Comparison of ENCODE assay signal across 11 cellular contexts in genomic region chr7:127598318-127598717, GRCh38. TPM values are rescaled to one million over a fixed set of nuclear protein-coding genes. Genes with fewer than 3 reads are reported as not detected.
DNase-seq lines count a peak whose midpoint lies in the region; TF ChIP-seq lines count a peak whose summit lies in the region.
"Had no signal": no experiment of that assay in that cellular context is flagged by ENCODE, and none has a peak within 500 bp of the region (broad histone marks: within the 10 kb centered on the region; RNA-seq: fewer than 3 reads in every experiment).

No MANE protein-coding gene starts in this region.

- TF ChIP-seq CTCF in fibroblast of pulmonary artery (IDR thresholded peaks at IDR 0.05; ENCODE audit: low read length, missing control alignments): peak; percentile 44

- peak; percentile 57 for DNase-seq in Daoy (ENCODE audit: low read depth)
- peak; percentile 29 for DNase-seq in Jurkat, Clone E6-1 (ENCODE audit: low read depth, low spot score)
- no peak for DNase-seq in fibroblast of pulmonary artery (ENCODE audit: low read depth)
- DNase-seq in HPDE6-E6E7 (ENCODE audit: extremely low spot score): no peak
- no peak for DNase-seq in DMS79 (lab: John Stamatoyannopoulos, UW)
- no peak for DNase-seq in central memory CD4-positive, alpha-beta T cell
- DNase-seq: activated naive CD4-positive, alpha-beta T cell treated with anti-CD3 and anti-CD28 coated beads, Interleukin-2, amount 50 U/mL, for 16 hours; foreskin melanocyte; naive B cell; NCI-H2081 treated with DMSO at 0.1 percent for 48 hours; T1000 had no signal

- no peak overlapping the region for H3K4me3 ChIP-seq in Jurkat, Clone E6-1 (ENCODE audit: low read length)
- H3K4me3 ChIP-seq in fibroblast of pulmonary artery (replicated peaks; ENCODE audit: low read depth, low read length): no peak overlapping the region

RNA-seq across cellular contexts. Expression of gene FSCN3, which starts 4.8 kb away (rescaled TPM):
- total RNA-seq in Daoy (2014; rRNA removed; shearing (Covaris generic)): 1.4 and 1.8 TPM in 2 replicates
- polyA plus RNA-seq in Jurkat, Clone E6-1 (2012; ENCODE audit: insufficient read depth, insufficient read length): not detected

RNA-seq across cellular contexts. Expression of gene ARF5, which starts 10.1 kb away (rescaled TPM):
- 155 and 173 TPM in 2 replicates for total RNA-seq in Daoy (2014; rRNA removed; shearing (Covaris generic))
- 215 TPM for polyA plus RNA-seq in Jurkat, Clone E6-1 (2012; ENCODE audit: insufficient read depth, insufficient read length)

RNA-seq across cellular contexts. Expression of gene GCC1, which starts 12.9 kb away (rescaled TPM):
- total RNA-seq in Daoy (2014; rRNA removed; shearing (Covaris generic)): 26.6 and 28.8 TPM in 2 replicates
- 11.8 TPM for polyA plus RNA-seq in Jurkat, Clone E6-1 (2012; ENCODE audit: insufficient read depth, insufficient read length)

RNA-seq across cellular contexts. Expression of gene PAX4, which starts 19.6 kb away (rescaled TPM):
- total RNA-seq in Daoy (2014; rRNA removed; shearing (Covaris generic)): not detected in 2 replicates
- not detected for polyA plus RNA-seq in Jurkat, Clone E6-1 (2012; ENCODE audit: insufficient read depth, insufficient read length)

RNA-seq across cellular contexts. Expression of gene SND1, which starts 53.7 kb away (rescaled TPM):
- total RNA-seq in Daoy (2014; rRNA removed; shearing (Covaris generic)): 228 and 229 TPM in 2 replicates
- polyA plus RNA-seq in Jurkat, Clone E6-1 (2012; ENCODE audit: insufficient read depth, insufficient read length): 119 TPM

Comparison
In these comparisons a context has a peak if more than half of its experiments do, and no peak if none do; other contexts are left out.
1. DNase-seq: peak in Daoy (single experiment) and Jurkat, Clone E6-1 (single experiment); none in fibroblast of pulmonary artery (single experiment), HPDE6-E6E7 (single experiment), DMS79 (single experiment) and central memory CD4-positive, alpha-beta T cell (single experiment).